9 cellular contexts compared by ENCODE assay signal in the genomic region with DNA sequence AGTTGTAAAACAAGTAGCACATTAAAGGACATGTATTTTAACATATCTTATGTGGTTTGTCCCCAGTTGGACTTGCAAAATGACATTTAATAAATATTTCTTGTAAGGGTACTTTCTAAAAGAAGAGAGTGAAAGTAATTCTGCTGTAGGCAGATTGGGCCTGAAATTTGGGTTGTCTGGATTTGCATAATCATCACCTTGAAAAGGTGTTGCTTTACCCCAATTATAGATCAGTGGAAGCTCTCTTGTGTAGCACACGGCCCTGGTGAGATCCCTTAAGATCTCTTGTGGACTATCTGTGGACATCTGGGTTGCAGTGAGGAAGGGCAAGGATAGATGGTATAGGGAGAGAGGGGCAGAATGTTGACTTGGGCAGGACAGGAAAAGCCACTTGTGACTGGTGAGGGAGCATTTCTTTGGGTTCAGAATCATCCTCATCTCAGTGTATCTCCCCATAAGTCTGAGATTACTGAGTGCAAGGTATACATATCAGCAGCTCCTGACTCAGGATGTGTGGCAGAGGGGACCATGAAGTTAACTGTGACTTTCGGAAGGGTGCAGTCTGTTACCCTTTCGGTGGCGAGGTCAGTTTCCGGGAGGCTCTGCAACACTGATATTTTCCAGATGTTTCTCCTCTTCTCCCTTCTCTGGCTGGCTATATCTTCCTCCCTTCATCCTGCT. TPM values are rescaled to one million over a fixed set of nuclear protein-coding genes. Genes with fewer than 3 reads are reported as not detected.
DNase-seq lines count a peak whose midpoint lies in the region; ATAC-seq and FAIRE-seq lines count a peak whose summit lies in the region.
"Had no signal": no experiment of that assay in that cellular context is flagged by ENCODE, and none has a peak within 500 bp of the region (broad histone marks: within the 10 kb centered on the region; RNA-seq: fewer than 3 reads in every experiment).

No MANE protein-coding gene starts in this region.

- CTCF ChIA-PET in activated CD4-positive, alpha-beta memory T cell treated with anti-CD3 and anti-CD28 coated beads, Interleukin-2, amount 10 ng/mL, durations not matched to agents 7 days and 5 days (lab: Charles Lee): interaction anchor here (0.8 to 2.0 kb wide), 7 partner anchors 9 to 365 kb away, joined by 3 to 15 read pairs (median 4); partner anchors contain the start of gene DTWD2

- no peaks in the 10 kb centered on the region for H3K9me3 Mint-ChIP-seq in activated CD4-positive, alpha-beta memory T cell treated with anti-CD3 and anti-CD28 coated beads, Interleukin-2, amount 10 ng/mL, durations not matched to agents 7 days and 5 days

- peak overlapping the region; percentile 69 for H3K4me3 Mint-ChIP-seq in activated CD4-positive, alpha-beta memory T cell treated with anti-CD3 and anti-CD28 coated beads, Interleukin-2, amount 10 ng/mL, durations not matched to agents 7 days and 5 days

- POLR2A ChIA-PET in activated CD4-positive, alpha-beta memory T cell treated with anti-CD3 and anti-CD28 coated beads, Interleukin-2, amount 10 ng/mL, durations not matched to agents 7 days and 5 days (lab: Charles Lee): interaction anchor here (0.8 to 19.6 kb wide), 12 partner anchors 7 to 274 kb away, joined by 3 to 779 read pairs (median 4); no protein-coding TSS in a partner anchor

- H3K27me3 Mint-ChIP-seq in activated CD4-positive, alpha-beta memory T cell treated with anti-CD3 and anti-CD28 coated beads, Interleukin-2, amount 10 ng/mL, durations not matched to agents 7 days and 5 days: no peaks in the 10 kb centered on the region

- H3K27ac Mint-ChIP-seq in activated CD4-positive, alpha-beta memory T cell treated with anti-CD3 and anti-CD28 coated beads, Interleukin-2, amount 10 ng/mL, durations not matched to agents 7 days and 5 days: peak overlapping the region; percentile 88

- no peak for FAIRE-seq in urothelium cell line (lab: Jason Lieb, UNC)

- H3K36me3 Mint-ChIP-seq in activated CD4-positive, alpha-beta memory T cell treated with anti-CD3 and anti-CD28 coated beads, Interleukin-2, amount 10 ng/mL, durations not matched to agents 7 days and 5 days (ENCODE audit: low read depth): peaks cover 57% of the 10 kb centered on the region

- peak; percentile 56 for DNase-seq in stimulated activated CD4-positive, alpha-beta T cell treated with anti-CD3 and anti-CD28 coated beads, Interleukin-4, amount 100 ng/mL, for 24 hours
- no peak for DNase-seq in stimulated activated CD4-positive, alpha-beta T cell treated with anti-CD3 and anti-CD28 coated beads, Interleukin-12 subunit alpha, Interleukin-12 subunit beta, amount 100 ng/mL, for 4 hours
- DNase-seq in activated CD4-positive, alpha-beta memory T cell treated with anti-CD3 and anti-CD28 coated beads, Interleukin-2, amount 10 ng/mL, durations not matched to agents 7 days and 5 days: peak; percentile 67
- no peak for DNase-seq in urothelium cell line (ENCODE audit: low spot score)
- no peak for DNase-seq in GDM1 (lab: John Stamatoyannopoulos, UW)
- DNase-seq in T-helper 9 cell: no peak
- DNase-seq in amniotic stem cell (lab: John Stamatoyannopoulos, UW): no peak
- DNase-seq: NCI-H1930 had no signal

- peak; percentile 56 for ATAC-seq in HG02973 (IDR thresholded peaks at IDR 0.05; ENCODE audit: unreplicated experiment)

- peaks cover 89% of the 10 kb centered on the region for H3K4me1 Mint-ChIP-seq in activated CD4-positive, alpha-beta memory T cell treated with anti-CD3 and anti-CD28 coated beads, Interleukin-2, amount 10 ng/mL, durations not matched to agents 7 days and 5 days

RNA-seq across cellular contexts. Expression of gene TNFAIP8, which starts 2.0 kb away (rescaled TPM):
- total RNA-seq in activated CD4-positive, alpha-beta memory T cell treated with anti-CD3 and anti-CD28 coated beads, Interleukin-2, amount 10 ng/mL, durations not matched to agents 7 days and 5 days: 100 to 1,000 TPM; 161 to 163 TPM

Comparison
In these comparisons a context has a peak if more than half of its experiments do, and no peak if none do; other contexts are left out.
1. DNase-seq: peak in stimulated activated CD4-positive, alpha-beta T cell treated with anti-CD3 and anti-CD28 coated beads, Interleukin-4, amount 100 ng/mL, for 24 hours (single experiment) and activated CD4-positive, alpha-beta memory T cell treated with anti-CD3 and anti-CD28 coated beads, Interleukin-2, amount 10 ng/mL, durations not matched to agents 7 days and 5 days (single experiment); none in stimulated activated CD4-positive, alpha-beta T cell treated with anti-CD3 and anti-CD28 coated beads, Interleukin-12 subunit alpha, Interleukin-12 subunit beta, amount 100 ng/mL, for 4 hours (single experiment), urothelium cell line (single experiment), GDM1 (single experiment), T-helper 9 cell (single experiment) and amniotic stem cell (single experiment).